In genomic region chr14:72774141-72774540, GRCh38 we compare ENCODE assay signal across 25 cellular contexts.
DNase-seq lines count a peak whose midpoint lies in the region; ATAC-seq, FAIRE-seq and TF ChIP-seq lines count a peak whose summit lies in the region.
"Had no signal": no experiment of that assay in that cellular context is flagged by ENCODE, and none has a peak within 500 bp of the region (broad histone marks: within the 10 kb centered on the region; RNA-seq: fewer than 3 reads in every experiment).

No MANE protein-coding gene starts in this region.

- peak; percentile 36 for DNase-seq in GM12865 (ENCODE audit: low read depth)
- DNase-seq in IMR-90 = no peak
- no peak for DNase-seq in K562 (ENCODE audit: extremely low read depth in 1 of 4, low spot score in 3 of 4)
- DNase-seq: AML-193, C1 segment of cervical spinal cord, Caco-2, GOT3, HCEC 1CT, KBM-7, NCI-H1105 treated with DMSO at 0.1 percent for 48 hours, NCI-H146, NCI-H1930, NCI-H2107, NCI-H524, NCI-H748 treated with DMSO at 0.1 percent for 48 hours, PC-9, Right ventricle myocardium superior had no signal

- H3K4me1 ChIP-seq in IMR-90 (ENCODE audit: control insufficient read depth, insufficient read depth, low read length) (peaks cover 6% of the 10 kb centered on the region), K562 (replicated peaks in 1 of 2; ENCODE audit: control insufficient read depth in 2 of 2, insufficient read depth in 2 of 2, low read length in 2 of 2) (peaks cover 3 to 10% of the 10 kb centered on the region in 2 experiments; a peak in 3 of 5 replicates)
- H3K4me1 ChIP-seq: SJSA1 had no signal

- POLR2A ChIA-PET in IMR-90 (lab: Charles Lee; ENCODE audit: unreplicated experiment) (no interaction called here), K562 (lab: Yijun Ruan, JAX) (interaction anchor here (0.6 kb wide), 1 partner anchor 69 kb away, joined by 3 read pairs; no protein-coding TSS in a partner anchor)

- peaks cover 2% of the 10 kb centered on the region for H3K9me3 Mint-ChIP-seq in stimulated activated memory B cell treated with anti-CD40 and anti-IgM and Interleukin-4, amounts not matched to agents 10 μg/mL and 1 μg/mL and 100 μg/mL, for 72 hours

- 0 out of 2 replicates have a peak, but pooled peaks cover 8% of the 10 kb centered on the region for H4K20me1 ChIP-seq in IMR-90 (ENCODE audit: insufficient read depth, low read length)
- no peaks in the 10 kb centered on the region for H4K20me1 ChIP-seq in K562 (replicated peaks; ENCODE audit: control insufficient read depth, insufficient read depth, low read length)

- no peak overlapping the region for H2AFZ ChIP-seq in IMR-90 (replicated peaks; ENCODE audit: low read length, poor library complexity)
- H2AFZ ChIP-seq in K562 (ENCODE audit: low read depth, low read length) = no peak overlapping the region
- H2AFZ ChIP-seq: PC-9 had no signal

- H3K4me3 ChIP-seq in GM12865 (ENCODE audit: low read depth, low read length) (no peak overlapping the region), IMR-90 (ENCODE audit: insufficient read depth, low read depth, low read length) (no peak overlapping the region), K562 (no peak overlapping the region)
- H3K4me3 ChIP-seq: PC-9, SJSA1 had no signal

- no peak overlapping the region for H3K23ac ChIP-seq in IMR-90 (ENCODE audit: low read depth, low read length)

- H2BK20ac ChIP-seq in IMR-90 (ENCODE audit: low read depth, low read length) = no peak overlapping the region

- H3K9me3 ChIP-seq in IMR-90 (ENCODE audit: control insufficient read depth, insufficient read depth, low read length) (peaks cover 3% of the 10 kb centered on the region; the same call in 1 of the 2 replicates), K562 (replicated peaks; ENCODE audit: control insufficient read depth, insufficient read depth, low read depth, low read length) (peaks cover 4% of the 10 kb centered on the region; the same call in 1 of the 2 replicates)
- H3K9me3 ChIP-seq: SJSA1 had no signal

- TF ChIP-seq RAD21 in IMR-90 (IDR thresholded peaks at IDR 0.05; ENCODE audit: low read length) (no peak), K562 (CRISPR knock-in tag; conservative IDR thresholded peaks at IDR 0.05 in 1 of 2, IDR thresholded peaks at IDR 0.05 in 1 of 2) (no peak)

- no peak overlapping the region for H3K27ac Mint-ChIP-seq in stimulated activated memory B cell treated with anti-CD40 and anti-IgM and Interleukin-4, amounts not matched to agents 10 μg/mL and 1 μg/mL and 100 μg/mL, for 72 hours
- H3K27ac Mint-ChIP-seq: CD8-positive, alpha-beta T cell had no signal

- H3K27me3 Mint-ChIP-seq in stimulated activated memory B cell treated with anti-CD40 and anti-IgM and Interleukin-4, amounts not matched to agents 10 μg/mL and 1 μg/mL and 100 μg/mL, for 72 hours = no peaks in the 10 kb centered on the region

- no peak for FAIRE-seq in K562 (lab: Jason Lieb, UNC)
- FAIRE-seq: A204.1, G401.6 had no signal

- intact Hi-C loops in IMR-90 (cut with micrococcal nuclease) = no loop called here
- intact Hi-C loops in K562 (cut with micrococcal nuclease) = no loop called here

- H3K27ac ChIP-seq in IMR-90 (ENCODE audit: insufficient read depth, low read length) (no peak overlapping the region), K562 (ENCODE audit: extremely low read depth, low read depth, low read length) (no peak overlapping the region)
- H3K27ac ChIP-seq: PC-9, SJSA1 had no signal

- TF ChIP-seq CTCF in GM12865 (IDR thresholded peaks at IDR 0.05; ENCODE audit: insufficient read depth, low read depth, low read length, missing control alignments) (no peak), IMR-90 (conservative IDR thresholded peaks at IDR 0.05; ENCODE audit: low read depth, low read length) (no peak), K562 (IDR thresholded peaks at IDR 0.05 in 2 of 3, conservative IDR thresholded peaks at IDR 0.05 in 1 of 3; ENCODE audit: insufficient read depth in 2 of 3, low read depth in 1 of 3, low read length in 3 of 3) (no peak)

- in situ Hi-C loops in IMR-90 (cut with MboI; ENCODE audit: low sequenced_read_pairs) (no loop called here), K562 (cut with MboI) (no loop called here)

- H4K8ac ChIP-seq in IMR-90 (ENCODE audit: low read depth in 2 of 2, low read length in 2 of 2) = no peak overlapping the region

- H3K14ac ChIP-seq in IMR-90 (replicated peaks; ENCODE audit: low read depth, low read length) = no peak overlapping the region

- H2AK5ac ChIP-seq in IMR-90 (ENCODE audit: low read depth, low read length) = no peak overlapping the region

- H3K4me2 ChIP-seq in IMR-90 (ENCODE audit: low read depth, low read length) = no peak overlapping the region
- H3K4me2 ChIP-seq in K562 (ENCODE audit: insufficient read depth, low read length) = no peak overlapping the region
- H3K4me2 ChIP-seq: PC-9 had no signal

- H2BK120ac ChIP-seq in IMR-90 (ENCODE audit: low read depth, low read length) = no peak overlapping the region; the same call in 1 of the 2 replicates

- H3K79me1 ChIP-seq in IMR-90 (ENCODE audit: low read depth in 1 of 2, low read length in 2 of 2) = peaks cover 34 to 66% of the 10 kb centered on the region in 2 experiments

- H2BK5ac ChIP-seq in IMR-90 (ENCODE audit: low read depth, low read length, poor library complexity, severe bottlenecking) = no peak overlapping the region

- dilution Hi-C loops in IMR-90 (cut with HindIII; ENCODE audit: low sequenced_read_pairs, unreplicated experiment) = no loop called here

- BruUV-seq in IMR-90 (replicated peaks; lab: Mats Ljungman, UMichigan) (no TSS peak), K562 (replicated peaks; lab: Mats Ljungman, UMichigan) (no TSS peak)

- H4K91ac ChIP-seq in IMR-90 (ENCODE audit: insufficient read depth, low read depth, low read length) = no peak overlapping the region

- H3K4me3 Mint-ChIP-seq in stimulated activated memory B cell treated with anti-CD40 and anti-IgM and Interleukin-4, amounts not matched to agents 10 μg/mL and 1 μg/mL and 100 μg/mL, for 72 hours = no peak overlapping the region
- H3K4me3 Mint-ChIP-seq: CD8-positive, alpha-beta T cell had no signal

- no peak overlapping the region; the same call in 1 of the 2 replicates for H3K18ac ChIP-seq in IMR-90 (ENCODE audit: low read depth, low read length)

- peaks cover 49% of the 10 kb centered on the region for H3K4me1 Mint-ChIP-seq in stimulated activated memory B cell treated with anti-CD40 and anti-IgM and Interleukin-4, amounts not matched to agents 10 μg/mL and 1 μg/mL and 100 μg/mL, for 72 hours

- H2BK15ac ChIP-seq in IMR-90 (ENCODE audit: low read depth, low read length) = no peak overlapping the region

- H3K9me1 ChIP-seq in IMR-90 (ENCODE audit: insufficient read depth, low read length) = peaks cover 10% of the 10 kb centered on the region; the same call in 1 of the 2 replicates
- H3K9me1 ChIP-seq in K562 (ENCODE audit: control insufficient read depth, insufficient read depth, low read length) = no peaks in the 10 kb centered on the region

- no peaks in the 10 kb centered on the region for H3K79me2 ChIP-seq in K562 (ENCODE audit: control insufficient read depth, insufficient read depth, low read length)

- H3K56ac ChIP-seq in IMR-90 (ENCODE audit: extremely low read depth, insufficient read depth, low read length) = no peak overlapping the region

- no CpG with 5 or more reads among the region's 4 CpGs for WGBS in IMR-90 (ENCODE audit: extremely low coverage in 2 of 2, insufficient read length in 1 of 2), 2 experiments
- WGBS in K562 (ENCODE audit: insufficient coverage, low coverage, missing lambda C conversion rate) = 31% methylated on average over 3 of the region's 4 CpGs

- peaks cover 15% of the 10 kb centered on the region for H3K36me3 Mint-ChIP-seq in stimulated activated memory B cell treated with anti-CD40 and anti-IgM and Interleukin-4, amounts not matched to agents 10 μg/mL and 1 μg/mL and 100 μg/mL, for 72 hours
- H3K36me3 Mint-ChIP-seq: CD8-positive, alpha-beta T cell had no signal

- TF ChIP-seq POLR2A in IMR-90 (IDR thresholded peaks at IDR 0.05; ENCODE audit: low read depth, low read length) = no peak
- no peak for TF ChIP-seq POLR2A in K562 (conservative IDR thresholded peaks at IDR 0.05)

- H3K27me3 ChIP-seq in IMR-90 (ENCODE audit: control insufficient read depth, insufficient read depth, low read length) (no peaks in the 10 kb centered on the region), K562 (ENCODE audit: control insufficient read depth in 2 of 2, insufficient read depth in 2 of 2, low read length in 2 of 2) (no peaks in the 10 kb centered on the region)
- H3K27me3 ChIP-seq: SJSA1 had no signal

- H3K36me3 ChIP-seq in IMR-90 (ENCODE audit: control insufficient read depth, insufficient read depth, low read length) (0 out of 2 replicates have a peak, but pooled peaks cover 1% of the 10 kb centered on the region), K562 (ENCODE audit: control insufficient read depth, insufficient read depth, low read length) (no peaks in the 10 kb centered on the region)
- H3K36me3 ChIP-seq: SJSA1 had no signal

- H4K5ac ChIP-seq in IMR-90 (ENCODE audit: low read depth, low read length) = no peak overlapping the region

- ATAC-seq in IMR-90 (ENCODE audit: low read depth) = no peak
- no peak for ATAC-seq in K562
- peak; percentile 42 for ATAC-seq in stimulated activated memory B cell treated with anti-CD40 and anti-IgM and Interleukin-4, amounts not matched to agents 10 μg/mL and 1 μg/mL and 100 μg/mL, for 72 hours
- ATAC-seq in GM18907 (IDR thresholded peaks at IDR 0.05; ENCODE audit: unreplicated experiment) = no peak
- no peak for ATAC-seq in GM21576 (IDR thresholded peaks at IDR 0.05; ENCODE audit: unreplicated experiment)
- no peak for ATAC-seq in GM19023 (IDR thresholded peaks at IDR 0.05; ENCODE audit: unreplicated experiment)
- ATAC-seq: CD8-positive, alpha-beta T cell had no signal

- H3K9ac ChIP-seq in IMR-90 (ENCODE audit: low read depth, low read length) (no peak overlapping the region), K562 (ENCODE audit: insufficient read depth in 1 of 2, low read depth in 2 of 2, low read length in 2 of 2) (no peak overlapping the region)

- H3K4ac ChIP-seq in IMR-90 (ENCODE audit: low read depth, low read length) = no peak overlapping the region

- TF ChIP-seq EP300 in K562 (IDR thresholded peaks at IDR 0.05; ENCODE audit: low read length) = no peak

- H2AK9ac ChIP-seq in IMR-90 (replicated peaks; ENCODE audit: low read depth, low read length, poor library complexity) = no peak overlapping the region

- CTCF ChIA-PET in IMR-90 (lab: Yijun Ruan, JAX) = interaction anchor here (0.7 kb wide), 1 partner anchor 33 kb away, joined by 3 read pairs; no protein-coding TSS in a partner anchor
- CTCF ChIA-PET in K562 (lab: Yijun Ruan, JAX; ENCODE audit: low intra/inter-chr PET ratio) = no interaction called here

TF ChIP-seq in IMR-90, 13 proteins besides CTCF, POLR2A, EP300 and RAD21 (continues in another document):
- no peak for TF ChIP-seq CHD1 (IDR thresholded peaks at IDR 0.05; ENCODE audit: low read depth, low read length)
- no peak for TF ChIP-seq RFX5 (IDR thresholded peaks at IDR 0.05; ENCODE audit: low read depth, low read length)

TF ChIP-seq in K562, 482 proteins besides CTCF, POLR2A, EP300 and RAD21 (continues in another document):
- TF ChIP-seq ZNF384 (IDR thresholded peaks at IDR 0.05; ENCODE audit: low read depth, low read length) = peak; percentile 36; the same call in 1 of the 2 replicates
- peak; percentile 82 for TF ChIP-seq NFE2L1 (tag; IDR thresholded peaks at IDR 0.05; ENCODE audit: borderline replicate concordance, low read depth)
- no peak for TF ChIP-seq SREBF1 (IDR thresholded peaks at IDR 0.05; ENCODE audit: borderline replicate concordance, low read depth, low read length)
- peak; percentile 93 for TF ChIP-seq ZNF316 (IDR thresholded peaks at IDR 0.05)
